28 cellular contexts compared by ENCODE assay signal in the genomic region with DNA sequence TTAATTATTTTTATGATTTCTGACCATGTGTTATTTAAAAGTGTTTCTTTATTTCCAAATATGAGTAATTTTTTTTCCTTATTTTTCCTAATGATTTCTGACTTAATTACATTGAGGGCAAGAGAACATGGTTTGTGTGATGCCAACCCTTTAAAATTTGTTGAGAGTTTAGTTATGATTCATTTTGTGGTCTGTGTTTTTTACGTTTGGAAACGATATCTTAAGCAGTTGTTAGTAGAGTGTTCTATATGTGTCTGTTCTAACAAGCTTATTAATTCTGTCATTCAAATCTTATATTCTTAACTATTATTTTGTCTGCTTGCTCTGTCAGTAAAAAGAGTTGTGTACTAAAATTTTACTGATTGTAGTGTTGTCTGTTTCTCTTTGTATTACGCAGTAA. TPM values are rescaled to one million over a fixed set of nuclear protein-coding genes. Genes with fewer than 3 reads are reported as not detected.
DNase-seq lines count a peak whose midpoint lies in the region; ATAC-seq and TF ChIP-seq lines count a peak whose summit lies in the region.
"Had no signal": no experiment of that assay in that cellular context is flagged by ENCODE, and none has a peak within 500 bp of the region (broad histone marks: within the 10 kb centered on the region; RNA-seq: fewer than 3 reads in every experiment).

No MANE protein-coding gene starts in this region.

- peaks cover 52% of the 10 kb centered on the region for H3K4me1 Mint-ChIP-seq in MCF 10A (ENCODE audit: insufficient read depth, unreplicated experiment)
- peaks cover 18 to 35% of the 10 kb centered on the region in 2 donors for H3K4me1 Mint-ChIP-seq in effector memory CD8-positive, alpha-beta T cell (ENCODE audit: low read depth in 2 of 2)

- POLR2A ChIA-PET in MCF 10A (lab: Yijun Ruan, JAX), result interaction anchor here (0.8 to 9.1 kb wide), 10 partner anchors 10 to 218 kb away, joined by 3 to 160 read pairs (median 6); partner anchors contain the start of gene NEMP2
- POLR2A ChIA-PET in PC-3 (lab: Charles Lee; ENCODE audit: unreplicated experiment), result interaction anchor here (0.6 kb wide), 1 partner anchor 828 kb away, joined by 22 read pairs; no protein-coding TSS in a partner anchor

- CTCF ChIA-PET in MCF 10A (lab: Yijun Ruan, JAX) (interaction anchor here (0.5 to 5.2 kb wide), 6 partner anchors 13 to 343 kb away, joined by 3 to 25 read pairs (median 5); partner anchors contain the start of gene INPP1), PC-3 (lab: Charles Lee) (interaction anchor here (0.6 kb wide), 1 partner anchor 16 kb away, joined by 3 read pairs; no protein-coding TSS in a partner anchor)

- no peak overlapping the region for H3K4me3 Mint-ChIP-seq in MCF 10A (ENCODE audit: unreplicated experiment)
- H3K4me3 Mint-ChIP-seq in effector memory CD8-positive, alpha-beta T cell, result no peak overlapping the region
- H3K4me3 Mint-ChIP-seq: endodermal cell; T-helper 2 cell treated with Interferon-gamma antibody and Interleukin-4, amounts not matched to agents 5 μg/mL and 100 μg/mL, for 36 hours had no signal

- H3K9me2 ChIP-seq in PC-3 (replicated peaks; ENCODE audit: low read length), result no peaks in the 10 kb centered on the region

- TF ChIP-seq POLR2A in breast epithelium (IDR thresholded peaks at IDR 0.05), result no peak

- no peak overlapping the region for H3K9ac ChIP-seq in PC-3 (ENCODE audit: low read length)
- H3K9ac ChIP-seq in smooth muscle cell (ENCODE audit: low read depth), result no peak overlapping the region
- H3K9ac ChIP-seq: BLaER1 had no signal

- H3F3A ChIP-seq in PC-3 (ENCODE audit: low read length, unreplicated experiment) (no peaks in the 10 kb centered on the region), smooth muscle cell (ENCODE audit: low read depth) (no peaks in the 10 kb centered on the region)

- ATAC-seq in PC-3 (no peak), GM18498 (IDR thresholded peaks at IDR 0.05; ENCODE audit: unreplicated experiment) (no peak), GM18873 (IDR thresholded peaks at IDR 0.05; ENCODE audit: low FRiP score, unreplicated experiment) (no peak), GM19455 (IDR thresholded peaks at IDR 0.05; ENCODE audit: unreplicated experiment) (no peak)
- no peak for ATAC-seq in effector memory CD8-positive, alpha-beta T cell (replicated peaks)
- ATAC-seq: gastrocnemius medialis, HepG2, psoas muscle, SK-N-SH treated with all-trans-retinoic acid at 6 μM for 48 hours had no signal

- no peaks in the 10 kb centered on the region for H3K27me3 Mint-ChIP-seq in MCF 10A (ENCODE audit: insufficient read depth, unreplicated experiment)
- H3K27me3 Mint-ChIP-seq in effector memory CD8-positive, alpha-beta T cell, result no peaks in the 10 kb centered on the region

- H3K27me3 ChIP-seq in breast epithelium (no peaks in the 10 kb centered on the region), PC-3 (ENCODE audit: low read length) (no peaks in the 10 kb centered on the region), smooth muscle cell (ENCODE audit: low read depth) (no peaks in the 10 kb centered on the region)
- H3K27me3 ChIP-seq: BLaER1, esophagus squamous epithelium, gastrocnemius medialis had no signal

- H2AFZ ChIP-seq in PC-3 (ENCODE audit: low read length) (no peak overlapping the region), smooth muscle cell (ENCODE audit: low read depth) (no peak overlapping the region)

- peaks cover 42% of the 10 kb centered on the region for H3K36me3 Mint-ChIP-seq in MCF 10A (ENCODE audit: insufficient read depth, unreplicated experiment)
- H3K36me3 Mint-ChIP-seq in effector memory CD8-positive, alpha-beta T cell (ENCODE audit: insufficient read depth), result peaks cover 10% of the 10 kb centered on the region

- no peaks in the 10 kb centered on the region for H3K9me3 Mint-ChIP-seq in MCF 10A (ENCODE audit: unreplicated experiment)
- peaks cover 0 to 1% of the 10 kb centered on the region in 2 donors for H3K9me3 Mint-ChIP-seq in effector memory CD8-positive, alpha-beta T cell

- H3K4me3 ChIP-seq in breast epithelium, result no peak overlapping the region
- H3K4me3 ChIP-seq in PC-3 (ENCODE audit: low read length), result no peak overlapping the region
- H3K4me3 ChIP-seq in smooth muscle cell, result no peak overlapping the region
- H3K4me3 ChIP-seq: BLaER1, esophagus squamous epithelium, gastrocnemius medialis, psoas muscle had no signal

- H3K79me2 ChIP-seq in PC-3 (ENCODE audit: low read length), result peaks cover 42% of the 10 kb centered on the region
- H3K79me2 ChIP-seq in smooth muscle cell (ENCODE audit: low read depth), result peaks cover 81% of the 10 kb centered on the region

- H4K20me1 ChIP-seq in PC-3 (ENCODE audit: low read length), result no peaks in the 10 kb centered on the region
- H4K20me1 ChIP-seq in smooth muscle cell (ENCODE audit: low read depth), result peaks cover 7% of the 10 kb centered on the region

- WGBS in smooth muscle cell (ENCODE audit: low lambda C conversion rate), result 53% methylated on average over 3 of the region's 3 CpGs

- peaks cover 0 to 5% of the 10 kb centered on the region in 2 donors for H3K4me1 ChIP-seq in breast epithelium
- peaks cover 27% of the 10 kb centered on the region for H3K4me1 ChIP-seq in PC-3 (ENCODE audit: insufficient read depth, low read length)
- no peaks in the 10 kb centered on the region for H3K4me1 ChIP-seq in smooth muscle cell (ENCODE audit: low read depth)
- H3K4me1 ChIP-seq: BLaER1 had no signal

- H3K27ac Mint-ChIP-seq in MCF 10A (ENCODE audit: low read depth, unreplicated experiment), result peak overlapping the region; percentile 80
- H3K27ac Mint-ChIP-seq in effector memory CD8-positive, alpha-beta T cell, result peak overlapping the region; percentile 59 to 79
- H3K27ac Mint-ChIP-seq: endodermal cell; T-helper 2 cell treated with Interferon-gamma antibody and Interleukin-4, amounts not matched to agents 5 μg/mL and 100 μg/mL, for 36 hours had no signal

- BruUV-seq in MCF 10A (replicated peaks; lab: Mats Ljungman, UMichigan) (no TSS peak), PC-3 (replicated peaks; lab: Mats Ljungman, UMichigan) (no TSS peak)

- H3K36me3 ChIP-seq in breast epithelium, result no peaks in the 10 kb centered on the region
- peaks cover 3% of the 10 kb centered on the region for H3K36me3 ChIP-seq in PC-3 (ENCODE audit: low read depth, low read length)
- H3K36me3 ChIP-seq in smooth muscle cell (ENCODE audit: low read depth), result no peaks in the 10 kb centered on the region

- H3K27ac ChIP-seq in breast epithelium (no peak overlapping the region), PC-3 (ENCODE audit: low read length) (no peak overlapping the region), smooth muscle cell (ENCODE audit: low read depth) (peak overlapping the region; percentile 45)
- H3K27ac ChIP-seq: BLaER1, gastrocnemius medialis, HL-60, WERI-Rb-1 had no signal

- H3K9me3 ChIP-seq in breast epithelium (no peaks in the 10 kb centered on the region), PC-3 (ENCODE audit: low read length) (no peaks in the 10 kb centered on the region), smooth muscle cell (replicated peaks; ENCODE audit: low read depth) (no peaks in the 10 kb centered on the region)
- H3K9me3 ChIP-seq: esophagus squamous epithelium, gastrocnemius medialis, psoas muscle had no signal

- intact Hi-C loops in MCF 10A (cut with micrococcal nuclease) (no loop called here), breast epithelium (cut with DNase I; ENCODE audit: low total_unique reads) (no loop called here), PC-3 (cut with micrococcal nuclease) (no loop called here)

- no peak for DNase-seq in MCF 10A (ENCODE audit: unreplicated experiment)
- no peak for DNase-seq in breast epithelium (ENCODE audit: low spot score in 2 of 2)
- DNase-seq in PC-3, result peak; percentile 12
- no peak for DNase-seq in effector memory CD8-positive, alpha-beta T cell
- no peak for DNase-seq in smooth muscle cell (lab: John Stamatoyannopoulos, UW; ENCODE audit: unreplicated experiment)
- DNase-seq: activated CD4-positive, alpha-beta T cell treated with anti-CD3 and anti-CD28 coated beads, Interleukin-2, amount 50 U/mL, for 4 hours; activated gamma-delta T cell; COR-L47; cortex of kidney; DMS79; endodermal cell; esophagus squamous epithelium; gastrocnemius medialis; NCI-H2081 treated with DMSO at 0.1 percent for 48 hours; NCI-H345; NCI-H748 treated with DMSO at 0.1 percent for 48 hours; psoas muscle; small intestine; stimulated activated CD4-positive, alpha-beta T cell treated with anti-CD3 and anti-CD28 coated beads, Interleukin-2, amount 100 ng/mL, for 24 hours; WERI-Rb-1 had no signal

- no peak overlapping the region for H3K4me2 ChIP-seq in PC-3 (ENCODE audit: low read length)
- no peak overlapping the region for H3K4me2 ChIP-seq in smooth muscle cell
- H3K4me2 ChIP-seq: BLaER1 had no signal

- TF ChIP-seq CTCF in MCF 10A (IDR thresholded peaks at IDR 0.05; ENCODE audit: unreplicated experiment), result no peak
- TF ChIP-seq CTCF in breast epithelium (IDR thresholded peaks at IDR 0.05), result no peak
- no peak for TF ChIP-seq CTCF in PC-3 (conservative IDR thresholded peaks at IDR 0.05; ENCODE audit: low read depth, low read length)
- TF ChIP-seq CTCF in smooth muscle cell (IDR thresholded peaks at IDR 0.05; ENCODE audit: borderline replicate concordance, insufficient read depth, poor library complexity, severe bottlenecking), result no peak

RNA-seq across cellular contexts. Expression of gene NAB1, which starts 15.0 kb away (rescaled TPM):
- 40.3 and 48.5 TPM in 2 replicates for total RNA-seq in MCF 10A (2022)
- total RNA-seq in breast epithelium, result 10 to 100 TPM; 40.2 to 76.2 (median 71.8) TPM
- total RNA-seq in PC-3 (2014; rRNA removed), result 23.1 and 23.6 TPM in 2 replicates
- total RNA-seq in smooth muscle cell, result 31.4 and 42.5 TPM in 2 replicates
- polyA plus RNA-seq in smooth muscle cell, result 4.4 and 4.5 TPM in 2 replicates
